Comparison of ENCODE assay signal across 25 cellular contexts in the genomic region with DNA sequence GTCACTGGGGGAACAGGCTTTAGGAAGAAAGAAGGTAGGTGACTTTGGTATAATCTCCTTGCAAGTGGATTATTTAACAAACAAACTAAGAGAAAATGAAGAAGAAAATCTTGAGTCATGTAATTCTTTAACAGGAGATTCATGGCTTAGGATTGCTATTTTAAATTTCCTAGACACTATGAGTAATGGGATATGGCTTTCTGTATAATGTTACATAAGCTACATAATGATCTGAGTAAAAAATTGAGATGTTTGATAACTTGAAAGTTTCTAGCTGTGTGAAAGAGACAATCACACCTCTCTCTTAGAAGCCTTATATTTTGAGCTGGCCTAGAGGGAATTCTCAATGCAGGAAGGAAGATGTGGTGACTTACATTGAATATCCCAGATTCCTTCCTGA.
DNase-seq lines count a peak whose midpoint lies in the region; ATAC-seq, FAIRE-seq and TF ChIP-seq lines count a peak whose summit lies in the region.
"Had no signal": no experiment of that assay in that cellular context is flagged by ENCODE, and none has a peak within 500 bp of the region (broad histone marks: within the 10 kb centered on the region; RNA-seq: fewer than 3 reads in every experiment).

No MANE protein-coding gene starts in this region.

- ATAC-seq in foreskin keratinocyte, result peak; percentile 49
- ATAC-seq in GM18861 (IDR thresholded peaks at IDR 0.05; ENCODE audit: unreplicated experiment), result no peak
- ATAC-seq: K562, Panc1 had no signal

- H3K9me3 ChIP-seq in GM23248 (ENCODE audit: low read depth), result no peaks in the 10 kb centered on the region

- no peak overlapping the region for H3K4me2 ChIP-seq in GM23248 (ENCODE audit: unreplicated experiment)

- TF ChIP-seq CTCF in astrocyte of the spinal cord (IDR thresholded peaks at IDR 0.05; ENCODE audit: low read depth, low read length) (no peak), foreskin keratinocyte (conservative IDR thresholded peaks at IDR 0.05) (no peak)

- no peaks in the 10 kb centered on the region for H3K36me3 ChIP-seq in GM23248 (ENCODE audit: low read depth)

- H3K4me1 ChIP-seq in foreskin keratinocyte (peaks cover 16% of the 10 kb centered on the region), GM23248 (ENCODE audit: insufficient read depth) (no peaks in the 10 kb centered on the region)

- H3F3A ChIP-seq in GM23248 (ENCODE audit: insufficient read depth), result no peaks in the 10 kb centered on the region

- DNase-seq in H54 (ENCODE audit: insufficient read length, low spot score) (no peak), MV-4-11 (lab: John Stamatoyannopoulos, UW) (peak; percentile 6), astrocyte of the spinal cord (ENCODE audit: low read depth, low spot score) (peak; percentile 16), foreskin keratinocyte (peak; percentile 38 to 63), DMS79 treated with DMSO at 0.1 percent for 48 hours (lab: John Stamatoyannopoulos, UW) (no peak), GM23248 (no peak), erythroblast (lab: John Stamatoyannopoulos, UW) (no peak)
- DNase-seq: Calu3, DND-41, H9, HFFc6, Kasumi-1, MM.1S, NCI-H1048, NCI-H1417, NCI-H1694, NCI-H2029 treated with DMSO at 0.1 percent for 48 hours, NCI-H2227 treated with DMSO at 0.1 percent for 48 hours, NCI-H69, SIG-M5 had no signal

- H2AFZ ChIP-seq in GM23248, result no peak overlapping the region

- H3K79me2 ChIP-seq in GM23248 (ENCODE audit: insufficient read depth), result no peaks in the 10 kb centered on the region

- in situ Hi-C loops in astrocyte of the spinal cord (cut with HindIII; ENCODE audit: low sequenced_read_pairs), result no loop called here
- in situ Hi-C loops in GM23248 (cut with MboI), result no loop called here

- FAIRE-seq in H54 (lab: Jason Lieb, UNC), result peak; percentile 67
- FAIRE-seq: HTR-8/SVneo, K562 had no signal

- H3K4me3 ChIP-seq in astrocyte of the spinal cord (ENCODE audit: low read depth, low read length) (no peak overlapping the region), GM23248 (no peak overlapping the region)
- H3K4me3 ChIP-seq: K562, SK-N-MC had no signal

- H3K27ac ChIP-seq in foreskin keratinocyte (no peak overlapping the region), GM23248 (no peak overlapping the region)
- H3K27ac ChIP-seq: SK-N-MC had no signal

- TF ChIP-seq POLR2A in H54 (IDR thresholded peaks at IDR 0.05; ENCODE audit: low read depth, low read length), result no peak
- TF ChIP-seq POLR2A in erythroblast (IDR thresholded peaks at IDR 0.05; ENCODE audit: low read length), result no peak

- H3K9ac ChIP-seq in GM23248, result no peak overlapping the region

- no peaks in the 10 kb centered on the region for H4K20me1 ChIP-seq in GM23248 (ENCODE audit: insufficient read depth)

- no peaks in the 10 kb centered on the region for H3K9me2 ChIP-seq in GM23248 (ENCODE audit: insufficient read depth)

- H3K27me3 ChIP-seq in foreskin keratinocyte (no peaks in the 10 kb centered on the region), GM23248 (replicated peaks; ENCODE audit: insufficient read depth) (no peaks in the 10 kb centered on the region)

Comparison
In these comparisons a context has a peak if more than half of its experiments do, and no peak if none do; other contexts are left out.
1. DNase-seq: peak in MV-4-11 (single experiment), astrocyte of the spinal cord (single experiment) and foreskin keratinocyte (2 of 2); none in H54 (single experiment), DMS79 treated with DMSO at 0.1 percent for 48 hours (single experiment), GM23248 (single experiment) and erythroblast (0 of 2).